In the genomic region with DNA sequence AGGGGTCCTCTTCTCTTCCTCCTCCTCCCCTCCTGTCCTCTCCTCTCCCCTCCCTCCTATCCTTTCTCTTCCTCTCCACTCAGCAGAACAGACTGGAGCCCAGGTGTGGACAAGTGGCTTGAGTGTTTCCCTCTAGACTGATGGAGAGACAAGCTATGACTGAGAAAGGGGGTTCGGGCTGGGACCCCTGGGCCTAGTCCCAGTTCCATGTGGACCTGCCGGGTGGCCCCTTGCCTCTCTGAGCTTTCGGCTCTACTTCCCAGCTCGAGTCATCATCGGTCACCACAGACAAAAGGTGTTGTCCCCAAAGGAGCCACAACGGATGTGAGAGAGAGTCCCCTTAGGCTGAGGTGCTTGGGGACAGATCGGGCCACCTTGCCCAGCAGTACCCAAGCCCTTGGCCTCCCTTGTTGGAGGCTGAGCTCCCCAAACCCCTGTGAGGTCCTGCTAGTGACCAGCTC, we compare ENCODE assay signal across 21 cellular contexts. TPM values are rescaled to one million over a fixed set of nuclear protein-coding genes. Genes with fewer than 3 reads are reported as not detected.
DNase-seq lines count a peak whose midpoint lies in the region; ATAC-seq and TF ChIP-seq lines count a peak whose summit lies in the region.
"Had no signal": no experiment of that assay in that cellular context is flagged by ENCODE, and none has a peak within 500 bp of the region (broad histone marks: within the 10 kb centered on the region; RNA-seq: fewer than 3 reads in every experiment).

No MANE protein-coding gene starts in this region.

- DNase-seq in T-helper 17 cell (no peak), hepatocyte (ENCODE audit: low spot score) (no peak), sciatic nerve (ENCODE audit: low spot score) (peak; percentile 57), SW 1271 (lab: John Stamatoyannopoulos, UW) (no peak)
- no peak for DNase-seq in stimulated activated CD8-positive, alpha-beta memory T cell treated with anti-CD3 and anti-CD28 coated beads, Interleukin-4, amount 100 ng/mL, for 48 hours
- DNase-seq: activated naive CD4-positive, alpha-beta T cell treated with anti-CD3 and anti-CD28 coated beads for 36 hours; brain microvascular endothelial cell; effector CD4-positive, alpha-beta T cell; GDM1; MG63; NCI-H2029 treated with DMSO at 0.1 percent for 48 hours; NCI-H510A treated with DMSO at 0.1 percent for 48 hours; stimulated activated CD4-positive, alpha-beta T cell treated with anti-CD3 and anti-CD28 coated beads, Interleukin-1b, Interleukin-23, amount 100 ng/mL, for 48 hours; testis had no signal

- WGBS in hepatocyte (ENCODE audit: low lambda C conversion rate, missing lambda C conversion rate): 91% methylated on average over 7 of the region's 7 CpGs

- H3K27ac ChIP-seq in BLaER1 (peak overlapping the region; percentile 96), hepatocyte (peak overlapping the region; percentile 66)
- H3K27ac ChIP-seq: brain microvascular endothelial cell, PC-9, prostate gland, VCaP had no signal

- H3K27me3 Mint-ChIP-seq in T-helper 17 cell: no peaks in the 10 kb centered on the region

- peak overlapping the region; percentile 96 for H3K4me2 ChIP-seq in BLaER1
- no peak overlapping the region for H3K4me2 ChIP-seq in hepatocyte
- H3K4me2 ChIP-seq: PC-9 had no signal

- peak overlapping the region; percentile 68 for H3K9ac ChIP-seq in BLaER1

- peaks cover 9% of the 10 kb centered on the region for H3K4me1 Mint-ChIP-seq in T-helper 17 cell

- no peak overlapping the region for H2AFZ ChIP-seq in hepatocyte
- H2AFZ ChIP-seq: PC-9 had no signal

- H3K4me1 ChIP-seq in BLaER1: peaks cover 78% of the 10 kb centered on the region
- peaks cover 47% of the 10 kb centered on the region for H3K4me1 ChIP-seq in hepatocyte (ENCODE audit: insufficient read depth)

- H3K36me3 Mint-ChIP-seq in T-helper 17 cell (ENCODE audit: low read depth): no peaks in the 10 kb centered on the region

- no peaks in the 10 kb centered on the region for H3K9me2 ChIP-seq in hepatocyte (replicated peaks; ENCODE audit: insufficient read depth)

- intact Hi-C loops in sciatic nerve (cut with DNase I): loop anchor here (2.0 to 10.0 kb wide), 3 partner anchors 58 to 148 kb away; no protein-coding TSS in a partner anchor

- H3K9me3 ChIP-seq in BLaER1 (no peaks in the 10 kb centered on the region), T-helper 17 cell (ENCODE audit: control insufficient read depth, low read length, poor library complexity, severe bottlenecking) (no peaks in the 10 kb centered on the region), hepatocyte (ENCODE audit: low read depth) (no peaks in the 10 kb centered on the region)
- H3K9me3 ChIP-seq: HAP-1, MG63, prostate gland, testis had no signal

- H3K4me3 ChIP-seq in BLaER1 (no peak overlapping the region), hepatocyte (no peak overlapping the region)
- H3K4me3 ChIP-seq: HAP-1, MG63, PC-9, prostate gland, testis had no signal

- peaks cover 10% of the 10 kb centered on the region for H4K20me1 ChIP-seq in BLaER1
- peaks cover 10% of the 10 kb centered on the region for H4K20me1 ChIP-seq in hepatocyte (ENCODE audit: insufficient read depth, poor library complexity, severe bottlenecking)

- TF ChIP-seq CTCF in hepatocyte (IDR thresholded peaks at IDR 0.05; ENCODE audit: poor library complexity): no peak

- no peaks in the 10 kb centered on the region for H3K27me3 ChIP-seq in BLaER1
- no peaks in the 10 kb centered on the region for H3K27me3 ChIP-seq in hepatocyte
- H3K27me3 ChIP-seq: brain microvascular endothelial cell, MG63, testis had no signal

- no peaks in the 10 kb centered on the region for H3K36me3 ChIP-seq in BLaER1
- no peaks in the 10 kb centered on the region for H3K36me3 ChIP-seq in hepatocyte (replicated peaks; ENCODE audit: insufficient read depth, low read depth)
- H3K36me3 ChIP-seq: brain microvascular endothelial cell, HAP-1, MG63, prostate gland had no signal

- peaks cover 13% of the 10 kb centered on the region for H3K79me2 ChIP-seq in hepatocyte

- ATAC-seq in T-helper 17 cell (no peak), sciatic nerve (no peak), GM18519 (IDR thresholded peaks at IDR 0.05; ENCODE audit: low FRiP score, unreplicated experiment) (no peak), HG03521 (IDR thresholded peaks at IDR 0.05; ENCODE audit: unreplicated experiment) (no peak)

- no peak overlapping the region for H3K27ac Mint-ChIP-seq in T-helper 17 cell
- H3K27ac Mint-ChIP-seq: activated naive CD4-positive, alpha-beta T cell treated with anti-CD3 and anti-CD28 coated beads for 36 hours had no signal

- peak overlapping the region; percentile 33 for H3K4me3 Mint-ChIP-seq in T-helper 17 cell
- H3K4me3 Mint-ChIP-seq: activated naive CD4-positive, alpha-beta T cell treated with anti-CD3 and anti-CD28 coated beads for 36 hours had no signal

RNA-seq across cellular contexts. Expression of gene RXRA, which starts 3.4 kb away (rescaled TPM):
- 10 to 100 TPM in 1 of 2 donors, 1 to 10 TPM in 1; 7.5 to 10.6 TPM for total RNA-seq in T-helper 17 cell
- total RNA-seq in hepatocyte: 32.5 and 35.9 TPM in 2 replicates
- polyA plus RNA-seq in hepatocyte: 34.3 and 41.6 TPM in 2 replicates
- total RNA-seq in sciatic nerve: 78.1 TPM
